Comparison of ENCODE assay signal across 23 cellular contexts in the genomic region with DNA sequence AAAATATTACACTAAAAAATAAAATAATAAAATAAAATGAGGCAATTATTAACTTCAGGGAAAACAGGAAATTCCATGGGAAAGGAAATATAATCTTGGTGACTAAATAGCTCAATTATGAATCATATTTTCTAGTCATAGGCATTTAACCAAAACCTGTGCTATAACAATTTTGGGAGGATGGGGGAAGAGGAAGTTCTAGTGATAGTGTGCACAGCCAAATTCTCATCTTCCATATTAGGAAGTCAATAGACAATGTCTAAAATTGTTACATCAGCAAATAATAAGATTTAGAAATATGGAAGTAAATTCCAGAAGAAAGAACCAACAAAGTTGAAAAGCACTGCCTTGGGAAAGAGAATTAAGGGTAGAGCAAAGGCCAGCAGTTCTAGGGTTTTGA. TPM values are rescaled to one million over a fixed set of nuclear protein-coding genes. Genes with fewer than 3 reads are reported as not detected.
DNase-seq lines count a peak whose midpoint lies in the region; ATAC-seq, FAIRE-seq and TF ChIP-seq lines count a peak whose summit lies in the region.
"Had no signal": no experiment of that assay in that cellular context is flagged by ENCODE, and none has a peak within 500 bp of the region (broad histone marks: within the 10 kb centered on the region; RNA-seq: fewer than 3 reads in every experiment).

No MANE protein-coding gene starts in this region.

- no peak overlapping the region for H3K27ac Mint-ChIP-seq in activated T-cell treated with anti-CD3 and anti-CD28 coated beads, Interleukin-2, amount 50 U/mL, for 24 hours
- H3K27ac Mint-ChIP-seq: activated CD8-positive, alpha-beta T cell treated with anti-CD3 and anti-CD28 coated beads, Interleukin-2, amount 10 ng/mL, durations not matched to agents 7 days and 5 days; activated naive CD4-positive, alpha-beta T cell treated with anti-CD3 and anti-CD28 coated beads for 36 hours; mesothelial cell of epicardium; nephron progenitor cell had no signal

- H3K4me2 ChIP-seq in endothelial cell of umbilical vein (ENCODE audit: insufficient read depth, low read length), result peak overlapping the region; percentile 12
- H3K4me2 ChIP-seq: smooth muscle cell had no signal

- H3K4me3 ChIP-seq in SK-N-MC (no peak overlapping the region), endothelial cell of umbilical vein (replicated peaks in 1 of 3; ENCODE audit: insufficient read depth in 1 of 3, low read depth in 1 of 3, low read length in 3 of 3) (no peak overlapping the region)
- H3K4me3 ChIP-seq: smooth muscle cell had no signal

- no peaks in the 10 kb centered on the region for H3K9me3 Mint-ChIP-seq in activated T-cell treated with anti-CD3 and anti-CD28 coated beads, Interleukin-2, amount 50 U/mL, for 24 hours
- H3K9me3 Mint-ChIP-seq: activated naive CD4-positive, alpha-beta T cell treated with anti-CD3 and anti-CD28 coated beads for 36 hours; activated T-cell treated with anti-CD3 and anti-CD28 coated beads, Interleukin-2, amount 50 U/mL, for 4 hours had no signal

- H2AFZ ChIP-seq in endothelial cell of umbilical vein (ENCODE audit: low read depth, low read length), result no peak overlapping the region

- intact Hi-C loops in endothelial cell of umbilical vein (cut with micrococcal nuclease), result loop anchor here (1.0 to 2.0 kb wide), 2 partner anchors 42 to 86 kb away; a partner anchor contains a TSS

- dilution Hi-C loops in endothelial cell of umbilical vein (cut with MboI; ENCODE audit: extremely low pct_ligation_motif_present, low sequenced_read_pairs), result no loop called here

- no peaks in the 10 kb centered on the region for H3K36me3 Mint-ChIP-seq in activated T-cell treated with anti-CD3 and anti-CD28 coated beads, Interleukin-2, amount 50 U/mL, for 24 hours (ENCODE audit: low read depth)
- H3K36me3 Mint-ChIP-seq: mesothelial cell of epicardium had no signal

- no TSS peak for BruUV-seq in endothelial cell of umbilical vein (replicated peaks; lab: Mats Ljungman, UMichigan)

- ATAC-seq in HG02798 (IDR thresholded peaks at IDR 0.05; ENCODE audit: poor library complexity, unreplicated experiment), result no peak
- no peak for ATAC-seq in HG03521 (IDR thresholded peaks at IDR 0.05; ENCODE audit: unreplicated experiment)
- ATAC-seq: activated CD4-positive, CD25-positive, alpha-beta regulatory T cell treated with anti-CD3 and anti-CD28 coated beads, Interleukin-2, amount 50 U/mL, for 24 hours; activated CD8-positive, alpha-beta T cell treated with anti-CD3 and anti-CD28 coated beads, Interleukin-2, amount 10 ng/mL, durations not matched to agents 7 days and 5 days; activated T-cell treated with anti-CD3 and anti-CD28 coated beads, Interleukin-2, amount 50 U/mL, for 4 hours; left cardiac atrium had no signal

- H3K9ac ChIP-seq in SK-N-MC (ENCODE audit: insufficient read length), result no peak overlapping the region
- peak overlapping the region; percentile 35 for H3K9ac ChIP-seq in endothelial cell of umbilical vein (replicated peaks; ENCODE audit: extremely low read depth, insufficient read depth, low read length)

- no peak for TF ChIP-seq POLR2A in endothelial cell of umbilical vein (IDR thresholded peaks at IDR 0.05; ENCODE audit: low read depth, low read length)

- H3K27ac ChIP-seq in SK-N-MC (peak overlapping the region; percentile 80), endothelial cell of umbilical vein (ENCODE audit: insufficient read depth, low read depth, low read length) (peak overlapping the region; percentile 75)

- H3K4me1 Mint-ChIP-seq in activated T-cell treated with anti-CD3 and anti-CD28 coated beads, Interleukin-2, amount 50 U/mL, for 24 hours (ENCODE audit: low read depth), result no peaks in the 10 kb centered on the region
- H3K4me1 Mint-ChIP-seq: mesothelial cell of epicardium, nephron progenitor cell had no signal

- no peaks in the 10 kb centered on the region for H3K27me3 ChIP-seq in endothelial cell of umbilical vein (ENCODE audit: control insufficient read depth in 2 of 2, insufficient read depth in 2 of 2, low read length in 2 of 2)

- FAIRE-seq in endothelial cell of umbilical vein (lab: Jason Lieb, UNC), result peak; percentile 90

- CTCF ChIA-PET in endothelial cell of umbilical vein (lab: Charles Lee), result interaction anchor here (0.7 to 1.6 kb wide), 5 partner anchors 14 to 86 kb away, joined by 3 to 4 read pairs (median 3); a partner anchor contains a TSS

- H3K4me3 Mint-ChIP-seq in activated T-cell treated with anti-CD3 and anti-CD28 coated beads, Interleukin-2, amount 50 U/mL, for 24 hours, result no peak overlapping the region
- H3K4me3 Mint-ChIP-seq: activated CD8-positive, alpha-beta T cell treated with anti-CD3 and anti-CD28 coated beads, Interleukin-2, amount 10 ng/mL, durations not matched to agents 7 days and 5 days; activated naive CD4-positive, alpha-beta T cell treated with anti-CD3 and anti-CD28 coated beads for 36 hours; activated T-cell treated with anti-CD3 and anti-CD28 coated beads, Interleukin-2, amount 50 U/mL, for 4 hours; mesothelial cell of epicardium; nephron progenitor cell had no signal

- H4K20me1 ChIP-seq in endothelial cell of umbilical vein (replicated peaks; ENCODE audit: control insufficient read depth, extremely low read depth, insufficient read depth, low read length), result no peaks in the 10 kb centered on the region

- H3K36me3 ChIP-seq in SK-N-MC (ENCODE audit: insufficient read depth, low read length), result no peaks in the 10 kb centered on the region
- H3K36me3 ChIP-seq in endothelial cell of umbilical vein (ENCODE audit: control insufficient read depth in 2 of 2, extremely low read depth in 1 of 2, insufficient read depth in 2 of 2, low read length in 2 of 2), result no peaks in the 10 kb centered on the region

- H3K4me1 ChIP-seq in endothelial cell of umbilical vein (ENCODE audit: control insufficient read depth, extremely low read depth, insufficient read depth, low read length), result peaks cover 25% of the 10 kb centered on the region
- H3K4me1 ChIP-seq: Caco-2 had no signal

- POLR2A ChIA-PET in endothelial cell of umbilical vein (lab: Charles Lee), result no interaction called here

- H3K27me3 Mint-ChIP-seq in activated T-cell treated with anti-CD3 and anti-CD28 coated beads, Interleukin-2, amount 50 U/mL, for 24 hours, result peaks cover 54% of the 10 kb centered on the region

- H3K9me3 ChIP-seq in SK-N-MC (ENCODE audit: low read depth, low read length), result no peaks in the 10 kb centered on the region
- H3K9me3 ChIP-seq in endothelial cell of umbilical vein (replicated peaks; ENCODE audit: control insufficient read depth, insufficient read depth, low read length), result no peaks in the 10 kb centered on the region
- H3K9me3 ChIP-seq: Caco-2 had no signal

- no peaks in the 10 kb centered on the region for H3K9me1 ChIP-seq in endothelial cell of umbilical vein (replicated peaks; ENCODE audit: control insufficient read depth, extremely low read depth, insufficient read depth, low read length)

- TF ChIP-seq CTCF in endothelial cell of umbilical vein (IDR thresholded peaks at IDR 0.05; ENCODE audit: extremely low read depth in 1 of 2, insufficient read depth in 1 of 2, low read depth in 1 of 2, low read length in 2 of 2), result no peak

- no peaks in the 10 kb centered on the region for H3K79me2 ChIP-seq in endothelial cell of umbilical vein (ENCODE audit: control insufficient read depth, insufficient read depth, low read length)

- DNase-seq in GM03348 (ENCODE audit: low spot score) (peak; percentile 57), SK-N-MC (ENCODE audit: low read depth, low spot score) (no peak), endothelial cell of umbilical vein (ENCODE audit: low read depth, low spot score) (peak; percentile 48), pulmonary artery endothelial cell (ENCODE audit: low read depth, low spot score) (peak; percentile 30)
- DNase-seq in activated T-cell treated with anti-CD3 and anti-CD28 coated beads, Interleukin-2, amount 50 U/mL, for 24 hours, result no peak
- DNase-seq: activated CD8-positive, alpha-beta T cell treated with anti-CD3 and anti-CD28 coated beads, Interleukin-2, amount 10 ng/mL, durations not matched to agents 7 days and 5 days; activated naive CD4-positive, alpha-beta T cell treated with anti-CD3 and anti-CD28 coated beads for 36 hours; activated T-cell treated with anti-CD3 and anti-CD28 coated beads, Interleukin-2, amount 50 U/mL, for 4 hours; aorta; Caco-2; left cardiac atrium; NCI-H146; NCI-H82; nephron progenitor cell; posterior cingulate gyrus; substantia nigra had no signal

TF ChIP-seq in endothelial cell of umbilical vein, 7 proteins besides CTCF, POLR2A, EP300 and RAD21:
- TF ChIP-seq FOS (IDR thresholded peaks at IDR 0.05; ENCODE audit: borderline replicate concordance, insufficient read depth, low read length) (peak; percentile 52), JUN (IDR thresholded peaks at IDR 0.05; ENCODE audit: borderline replicate concordance, insufficient read depth, insufficient read length, low read depth) (peak; percentile 77), POLR2AphosphoS5 (IDR thresholded peaks at IDR 0.05; ENCODE audit: insufficient read depth, low read depth, low read length) (no peak)

RNA-seq across cellular contexts. Expression of a gene that starts 2.8 kb away (rescaled TPM):
- total RNA-seq in endothelial cell of umbilical vein (0.20 and 0.21 TPM in 2 replicates), pulmonary artery endothelial cell (0.07 and 0.18 TPM in 2 replicates)
- 0.22 and 0.29 TPM in 2 replicates for polyA plus RNA-seq in endothelial cell of umbilical vein
- 0.14 and 0.17 TPM in 2 replicates for polyA plus RNA-seq in endothelial cell of umbilical vein (2011; cell fraction: cytosol; rRNA removed)
- 0.47 and 0.73 TPM in 2 replicates for polyA plus RNA-seq in endothelial cell of umbilical vein (2011; cell fraction: nucleus; rRNA removed)
- not detected in 2 replicates for polyA plus RNA-seq in endothelial cell of umbilical vein (2012)
- not detected in 2 replicates for polyA minus RNA-seq in endothelial cell of umbilical vein
- not detected for polyA minus RNA-seq in endothelial cell of umbilical vein (2011; cell fraction: cytosol; rRNA and poly(A)+ RNA removed)
- polyA minus RNA-seq in endothelial cell of umbilical vein (2011; cell fraction: nucleus; rRNA and poly(A)+ RNA removed), result not detected in 2 replicates
- total RNA-seq: activated CD8-positive, alpha-beta T cell treated with anti-CD3 and anti-CD28 coated beads, Interleukin-2, amount 10 ng/mL, durations not matched to agents 7 days and 5 days; activated naive CD4-positive, alpha-beta T cell treated with anti-CD3 and anti-CD28 coated beads for 36 hours; activated T-cell treated with anti-CD3 and anti-CD28 coated beads, Interleukin-2, amount 50 U/mL, for 4 hours; aorta; Caco-2; chondrocyte; Daoy; left cardiac atrium; mesothelial cell of epicardium; smooth muscle cell had no signal
- polyA plus RNA-seq: aorta, smooth muscle cell had no signal

RNA-seq across cellular contexts. Expression of a gene that starts 15.3 kb away (rescaled TPM):
- total RNA-seq in endothelial cell of umbilical vein (not detected in 2 replicates), pulmonary artery endothelial cell (not detected in 2 replicates)
- not detected in 2 replicates for polyA plus RNA-seq in endothelial cell of umbilical vein
- not detected in 2 replicates for polyA plus RNA-seq in endothelial cell of umbilical vein (2011; cell fraction: cytosol; rRNA removed)
- polyA plus RNA-seq in endothelial cell of umbilical vein (2011; cell fraction: nucleus; rRNA removed), result not detected in 2 replicates
- polyA plus RNA-seq in endothelial cell of umbilical vein (2012), result not detected in 2 replicates
- polyA minus RNA-seq in endothelial cell of umbilical vein, result not detected in 2 replicates
- polyA minus RNA-seq in endothelial cell of umbilical vein (2011; cell fraction: cytosol; rRNA and poly(A)+ RNA removed), result not detected
- not detected in 2 replicates for polyA minus RNA-seq in endothelial cell of umbilical vein (2011; cell fraction: nucleus; rRNA and poly(A)+ RNA removed)
- total RNA-seq: activated CD8-positive, alpha-beta T cell treated with anti-CD3 and anti-CD28 coated beads, Interleukin-2, amount 10 ng/mL, durations not matched to agents 7 days and 5 days; activated naive CD4-positive, alpha-beta T cell treated with anti-CD3 and anti-CD28 coated beads for 36 hours; activated T-cell treated with anti-CD3 and anti-CD28 coated beads, Interleukin-2, amount 50 U/mL, for 4 hours; aorta; Caco-2; chondrocyte; Daoy; left cardiac atrium; mesothelial cell of epicardium; smooth muscle cell had no signal
- polyA plus RNA-seq: aorta, smooth muscle cell had no signal

Comparison
In these comparisons a context has a peak if more than half of its experiments do, and no peak if none do; other contexts are left out.
1. DNase-seq: peak in GM03348 (single experiment), endothelial cell of umbilical vein (single experiment) and pulmonary artery endothelial cell (single experiment); none in SK-N-MC (single experiment) and activated T-cell treated with anti-CD3 and anti-CD28 coated beads, Interleukin-2, amount 50 U/mL, for 24 hours (single experiment).